ENCODE assay signal across 20 cellular contexts in genomic region chr15:100765458-100766224, GRCh38.
A peak's percentile ranks its signal among the peaks of the same experiment; 100 is the strongest.
DNase-seq lines count a peak whose midpoint lies in the region; ATAC-seq, FAIRE-seq and TF ChIP-seq lines count a peak whose summit lies in the region.
"Had no signal": no experiment of that assay in that cellular context is flagged by ENCODE, and none has a peak within 500 bp of the region (broad histone marks: within the 10 kb centered on the region; RNA-seq: fewer than 3 reads in every experiment).

No MANE protein-coding gene starts in this region.

- no peaks in the 10 kb centered on the region for H3K36me3 Mint-ChIP-seq in neural progenitor cell
- no peaks in the 10 kb centered on the region for H3K36me3 Mint-ChIP-seq in stimulated activated naive B cell treated with anti-CD40 and anti-IgM and Interleukin-4, amounts not matched to agents 10 μg/mL and 1 μg/mL and 100 μg/mL, for 72 hours
- H3K36me3 Mint-ChIP-seq in activated T-helper 2 cell treated with anti-CD3 and anti-CD28 coated beads, Interferon-gamma antibody, Interleukin-2, Interleukin-4, amounts not matched to agents 10 μg/mL and 5 μg/mL and 100 μg/mL, durations not matched to agents 14 hours and 24 hours and 36 hours (ENCODE audit: low read depth) = no peaks in the 10 kb centered on the region

- H4K8ac ChIP-seq in H1 (ENCODE audit: extremely low read depth, insufficient read depth, low read length) = no peak overlapping the region

- TF ChIP-seq RAD21 in H1 (IDR thresholded peaks at IDR 0.05 in 1 of 2, conservative IDR thresholded peaks at IDR 0.05 in 1 of 2; ENCODE audit: low read depth in 2 of 2, low read length in 2 of 2) = no peak

- TF ChIP-seq POLR2A in H1 (IDR thresholded peaks at IDR 0.05; ENCODE audit: control extremely low read depth in 1 of 2, low read depth in 2 of 2, low read length in 2 of 2) = no peak

- 89% methylated on average over 14 of the region's 24 CpGs; no CpG with 5 or more reads in 1 of the 2 experiments for WGBS in H1 (ENCODE audit: extremely low coverage in 1 of 2, insufficient coverage in 1 of 2, insufficient read length in 1 of 2, insufficient replicate concordance in 2 of 2, low coverage in 1 of 2, low lambda C conversion rate in 2 of 2, missing lambda C conversion rate in 1 of 2), 2 experiments

- H3K4me1 ChIP-seq in Panc1 (ENCODE audit: control insufficient read depth, insufficient read depth, low read length) = peaks cover 20% of the 10 kb centered on the region
- H3K4me1 ChIP-seq in H1 (replicated peaks in 1 of 4; ENCODE audit: control insufficient read depth in 3 of 4, insufficient read depth in 4 of 4, low read length in 3 of 4) = peaks cover 0 to 3% (median 0%) of the 10 kb centered on the region in 4 experiments; a peak in 1 of 7 replicates
- H3K4me1 ChIP-seq in neural progenitor cell = peaks cover 16% of the 10 kb centered on the region

- H4K5ac ChIP-seq in H1 (ENCODE audit: insufficient read length, low read depth, low read length) = no peak overlapping the region

- H3K36me3 ChIP-seq in Panc1 (ENCODE audit: control insufficient read depth, insufficient read depth, low read length) (no peaks in the 10 kb centered on the region), H1 (ENCODE audit: control insufficient read depth in 2 of 4, insufficient read depth in 4 of 4, low read length in 3 of 4) (no peaks in the 10 kb centered on the region), neural progenitor cell (no peaks in the 10 kb centered on the region)
- H3K36me3 ChIP-seq: BLaER1, tibial nerve had no signal

- CTCF ChIA-PET in Panc1 (lab: Charles Lee) = no interaction called here
- CTCF ChIA-PET in H1 (lab: Charles Lee; ENCODE audit: partially characterized antibody) = interaction anchor here (0.6 to 1.9 kb wide), 10 partner anchors 11 to 364 kb away, joined by 3 to 9 read pairs (median 3); no protein-coding TSS in a partner anchor

- 0 out of 2 replicates have a peak overlapping the region, but pooled peaks have one; percentile 61 for H2BK15ac ChIP-seq in H1 (ENCODE audit: low read length)

- in situ Hi-C loops in Panc1 (cut with HindIII; ENCODE audit: low pct_unique_long_range_greater_than_20kb, low sequenced_read_pairs) = no loop called here

- H4K91ac ChIP-seq in H1 (replicated peaks; ENCODE audit: insufficient read length, low read length) = no peak overlapping the region

- no peak overlapping the region for H3K4ac ChIP-seq in H1 (replicated peaks; ENCODE audit: insufficient read length, low read depth, low read length)

- no peak for FAIRE-seq in H1 (lab: Jason Lieb, UNC)

- H3K79me2 ChIP-seq in H1 (ENCODE audit: control insufficient read depth in 1 of 2, insufficient read depth in 2 of 2, low read length in 2 of 2) = no peaks in the 10 kb centered on the region
- H3K79me2 ChIP-seq in neural progenitor cell (ENCODE audit: low read depth) = no peaks in the 10 kb centered on the region

- BruUV-seq in Panc1 (replicated peaks; lab: Mats Ljungman, UMichigan) = no TSS peak

- TF ChIP-seq EP300 in H1 (IDR thresholded peaks at IDR 0.05; ENCODE audit: borderline replicate concordance in 1 of 2, low read depth in 2 of 2, low read length in 2 of 2) = no peak

- no peak overlapping the region for H3K4me3 Mint-ChIP-seq in neural progenitor cell
- H3K4me3 Mint-ChIP-seq in stimulated activated naive B cell treated with anti-CD40 and anti-IgM and Interleukin-4, amounts not matched to agents 10 μg/mL and 1 μg/mL and 100 μg/mL, for 72 hours = no peak overlapping the region
- no peak overlapping the region for H3K4me3 Mint-ChIP-seq in activated T-helper 2 cell treated with anti-CD3 and anti-CD28 coated beads, Interferon-gamma antibody, Interleukin-2, Interleukin-4, amounts not matched to agents 10 μg/mL and 5 μg/mL and 100 μg/mL, durations not matched to agents 14 hours and 24 hours and 36 hours (ENCODE audit: low read depth)
- H3K4me3 Mint-ChIP-seq: activated naive CD4-positive, alpha-beta T cell treated with anti-CD3 and anti-CD28 coated beads for 36 hours; T-helper 2 cell treated with Interferon-gamma antibody and Interleukin-4, amounts not matched to agents 5 μg/mL and 100 μg/mL, for 36 hours had no signal

- H3K27ac Mint-ChIP-seq in neural progenitor cell = no peak overlapping the region
- H3K27ac Mint-ChIP-seq in stimulated activated naive B cell treated with anti-CD40 and anti-IgM and Interleukin-4, amounts not matched to agents 10 μg/mL and 1 μg/mL and 100 μg/mL, for 72 hours = no peak overlapping the region
- H3K27ac Mint-ChIP-seq in activated T-helper 2 cell treated with anti-CD3 and anti-CD28 coated beads, Interferon-gamma antibody, Interleukin-2, Interleukin-4, amounts not matched to agents 10 μg/mL and 5 μg/mL and 100 μg/mL, durations not matched to agents 14 hours and 24 hours and 36 hours = no peak overlapping the region
- H3K27ac Mint-ChIP-seq: activated naive CD4-positive, alpha-beta T cell treated with anti-CD3 and anti-CD28 coated beads for 36 hours; T-helper 2 cell treated with Interferon-gamma antibody and Interleukin-4, amounts not matched to agents 5 μg/mL and 100 μg/mL, for 36 hours had no signal

- peak overlapping the region; percentile 35 for H3K27ac ChIP-seq in Panc1 (ENCODE audit: low read length)
- H3K27ac ChIP-seq in H1 (ENCODE audit: low read depth, low read length) = no peak overlapping the region
- no peak overlapping the region for H3K27ac ChIP-seq in neural progenitor cell
- H3K27ac ChIP-seq: BLaER1, epithelial cell of prostate, tibial nerve had no signal

- H3K23ac ChIP-seq in H1 (ENCODE audit: insufficient read length) = no peak overlapping the region

- H3K27me3 Mint-ChIP-seq in neural progenitor cell (ENCODE audit: insufficient read depth, low read depth) = peaks cover 7% of the 10 kb centered on the region
- peaks cover 21 to 38% of the 10 kb centered on the region in 2 donors for H3K27me3 Mint-ChIP-seq in stimulated activated naive B cell treated with anti-CD40 and anti-IgM and Interleukin-4, amounts not matched to agents 10 μg/mL and 1 μg/mL and 100 μg/mL, for 72 hours
- peaks cover 16% of the 10 kb centered on the region for H3K27me3 Mint-ChIP-seq in activated T-helper 2 cell treated with anti-CD3 and anti-CD28 coated beads, Interferon-gamma antibody, Interleukin-2, Interleukin-4, amounts not matched to agents 10 μg/mL and 5 μg/mL and 100 μg/mL, durations not matched to agents 14 hours and 24 hours and 36 hours (ENCODE audit: low read depth)

- H3K18ac ChIP-seq in H1 (ENCODE audit: extremely low read depth, low read length) = no peak overlapping the region

- no peaks in the 10 kb centered on the region for H3K23me2 ChIP-seq in H1 (ENCODE audit: low read depth, low read length)

- no peak overlapping the region for H3K4me2 ChIP-seq in H1 (ENCODE audit: insufficient read depth in 1 of 2, low read depth in 2 of 2, low read length in 2 of 2)
- H3K4me2 ChIP-seq in neural progenitor cell = peak overlapping the region; percentile 62
- H3K4me2 ChIP-seq: BLaER1 had no signal

- H2AFZ ChIP-seq in H1 (ENCODE audit: low read length) = no peak overlapping the region
- no peak overlapping the region for H2AFZ ChIP-seq in neural progenitor cell (replicated peaks)

- no peaks in the 10 kb centered on the region for H3K9me3 ChIP-seq in Panc1 (ENCODE audit: control insufficient read depth, insufficient read depth, low read depth, low read length)
- no peaks in the 10 kb centered on the region for H3K9me3 ChIP-seq in H1 (ENCODE audit: insufficient read depth in 2 of 2, low read depth in 1 of 2, low read length in 1 of 2)
- H3K9me3 ChIP-seq in neural progenitor cell (ENCODE audit: low read depth) = no peaks in the 10 kb centered on the region
- H3K9me3 ChIP-seq: tibial nerve had no signal

- no peak overlapping the region for H2BK20ac ChIP-seq in H1 (ENCODE audit: low read length)

- no peak overlapping the region for H2AK5ac ChIP-seq in H1 (ENCODE audit: low read depth, low read length)

- POLR2A ChIA-PET in Panc1 (lab: Charles Lee) = no interaction called here
- POLR2A ChIA-PET in H1 (lab: Charles Lee; ENCODE audit: partially characterized antibody) = interaction anchor here (1.0 to 1.2 kb wide), 2 partner anchors 11 to 111 kb away, joined by 4 read pairs; no protein-coding TSS in a partner anchor

- DNase-seq in GM10266 (ENCODE audit: extremely low spot score) = peak; percentile 2
- DNase-seq in Panc1 (ENCODE audit: low read depth, low spot score) = no peak
- no peak for DNase-seq in H1 (ENCODE audit: low read depth in 1 of 2, low spot score in 2 of 2)
- no peak for DNase-seq in neural progenitor cell (ENCODE audit: low spot score)
- DNase-seq in stimulated activated naive B cell treated with anti-CD40 and anti-IgM and Interleukin-4, amounts not matched to agents 10 μg/mL and 1 μg/mL and 100 μg/mL, for 72 hours = no peak
- no peak for DNase-seq in DMS79 treated with DMSO at 0.1 percent for 48 hours (lab: John Stamatoyannopoulos, UW)
- no peak for DNase-seq in T-helper 2 cell
- DNase-seq in activated T-helper 2 cell treated with anti-CD3 and anti-CD28 coated beads, Interferon-gamma antibody, Interleukin-2, Interleukin-4, amounts not matched to agents 10 μg/mL and 5 μg/mL and 100 μg/mL, durations not matched to agents 14 hours and 24 hours and 36 hours (ENCODE audit: low spot score) = no peak
- DNase-seq: activated CD4-positive, alpha-beta T cell treated with anti-CD3 and anti-CD28 coated beads for 4 hours; activated naive CD4-positive, alpha-beta T cell treated with anti-CD3 and anti-CD28 coated beads for 36 hours; dermis blood vessel endothelial cell; GF-D8; HCEC 1CT; NCI-H1436; NK-92 treated with Interleukin-12 subunit alpha and Interleukin-12 subunit beta, amount 100 ng/mL, for 24 hours; stimulated activated naive CD4-positive, alpha-beta T cell treated with Interleukin-2 at 50 U/mL for 16 hours had no signal

- intact Hi-C loops in Panc1 (cut with micrococcal nuclease; ENCODE audit: unreplicated experiment) = no loop called here
- intact Hi-C loops in activated T-helper 2 cell treated with anti-CD3 and anti-CD28 coated beads, Interferon-gamma antibody, Interleukin-2, Interleukin-4, amounts not matched to agents 10 μg/mL and 5 μg/mL and 100 μg/mL, durations not matched to agents 14 hours and 24 hours and 36 hours (cut with micrococcal nuclease) = no loop called here

- H2BK12ac ChIP-seq in H1 (ENCODE audit: low read depth, low read length) = no peak overlapping the region

- no peak overlapping the region for H2BK5ac ChIP-seq in H1 (ENCODE audit: low read depth, low read length)

- no peaks in the 10 kb centered on the region for H3K9me3 Mint-ChIP-seq in neural progenitor cell
- H3K9me3 Mint-ChIP-seq in stimulated activated naive B cell treated with anti-CD40 and anti-IgM and Interleukin-4, amounts not matched to agents 10 μg/mL and 1 μg/mL and 100 μg/mL, for 72 hours = no peaks in the 10 kb centered on the region
- no peaks in the 10 kb centered on the region for H3K9me3 Mint-ChIP-seq in activated T-helper 2 cell treated with anti-CD3 and anti-CD28 coated beads, Interferon-gamma antibody, Interleukin-2, Interleukin-4, amounts not matched to agents 10 μg/mL and 5 μg/mL and 100 μg/mL, durations not matched to agents 14 hours and 24 hours and 36 hours
- H3K9me3 Mint-ChIP-seq: activated naive CD4-positive, alpha-beta T cell treated with anti-CD3 and anti-CD28 coated beads for 36 hours; T-helper 2 cell treated with Interferon-gamma antibody and Interleukin-4, amounts not matched to agents 5 μg/mL and 100 μg/mL, for 36 hours had no signal

- H3K4me3 ChIP-seq in Panc1 (ENCODE audit: low read depth in 2 of 2, low read length in 2 of 2) = no peak overlapping the region
- H3K4me3 ChIP-seq in H1 (ENCODE audit: extremely low read depth in 1 of 4, insufficient read depth in 2 of 4, low read depth in 3 of 4, low read length in 4 of 4) = no peak overlapping the region
- H3K4me3 ChIP-seq in neural progenitor cell = no peak overlapping the region
- H3K4me3 ChIP-seq: BLaER1, tibial nerve had no signal

- no peaks in the 10 kb centered on the region for H3K79me1 ChIP-seq in H1 (ENCODE audit: low read depth, low read length)

- H3K27me3 ChIP-seq in Panc1 (ENCODE audit: control insufficient read depth, insufficient read depth, low read length) = no peaks in the 10 kb centered on the region
- H3K27me3 ChIP-seq in H1 (replicated peaks in 1 of 4; ENCODE audit: control insufficient read depth in 3 of 4, extremely low read depth in 1 of 4, insufficient read depth in 3 of 4, low read length in 3 of 4) = no peaks in the 10 kb centered on the region
- no peaks in the 10 kb centered on the region for H3K27me3 ChIP-seq in neural progenitor cell
- H3K27me3 ChIP-seq: tibial nerve had no signal

- H3K14ac ChIP-seq in H1 (ENCODE audit: insufficient read length) = no peak overlapping the region

- no peaks in the 10 kb centered on the region for H3F3A ChIP-seq in neural progenitor cell (ENCODE audit: low read depth)

- no peak for ATAC-seq in Panc1
- ATAC-seq in stimulated activated naive B cell treated with anti-CD40 and anti-IgM and Interleukin-4, amounts not matched to agents 10 μg/mL and 1 μg/mL and 100 μg/mL, for 72 hours (replicated peaks) = no peak

- H3K9ac ChIP-seq in H1 (replicated peaks in 1 of 4; ENCODE audit: extremely low read depth in 1 of 4, low read depth in 3 of 4, low read length in 3 of 4) (no peak overlapping the region), neural progenitor cell (no peak overlapping the region)
- H3K9ac ChIP-seq: BLaER1 had no signal

- H3K4me1 Mint-ChIP-seq in neural progenitor cell = peaks cover 15% of the 10 kb centered on the region
- H3K4me1 Mint-ChIP-seq in stimulated activated naive B cell treated with anti-CD40 and anti-IgM and Interleukin-4, amounts not matched to agents 10 μg/mL and 1 μg/mL and 100 μg/mL, for 72 hours = no peaks in the 10 kb centered on the region
- H3K4me1 Mint-ChIP-seq in activated T-helper 2 cell treated with anti-CD3 and anti-CD28 coated beads, Interferon-gamma antibody, Interleukin-2, Interleukin-4, amounts not matched to agents 10 μg/mL and 5 μg/mL and 100 μg/mL, durations not matched to agents 14 hours and 24 hours and 36 hours (ENCODE audit: low read depth) = peaks cover 12% of the 10 kb centered on the region

- no peak overlapping the region for H3K56ac ChIP-seq in H1 (replicated peaks; ENCODE audit: insufficient read length, low read depth, low read length)

- H4K20me1 ChIP-seq in H1 (replicated peaks in 1 of 2; ENCODE audit: control insufficient read depth in 1 of 2, insufficient read depth in 2 of 2, low read length in 2 of 2) = no peaks in the 10 kb centered on the region
- no peaks in the 10 kb centered on the region for H4K20me1 ChIP-seq in neural progenitor cell (ENCODE audit: low read depth)
- H4K20me1 ChIP-seq: BLaER1 had no signal

- no peak overlapping the region for H2BK120ac ChIP-seq in H1 (replicated peaks; ENCODE audit: low read depth, low read length)

- TF ChIP-seq CTCF in GM10266 (IDR thresholded peaks at IDR 0.05; ENCODE audit: control insufficient read depth, insufficient read depth, low read depth, missing control alignments) (no peak), Panc1 (IDR thresholded peaks at IDR 0.05) (no peak), H1 (IDR thresholded peaks at IDR 0.05; ENCODE audit: control extremely low read depth in 1 of 3, insufficient read depth in 1 of 3, low read depth in 1 of 3, low read length in 3 of 3) (no peak), neural progenitor cell (IDR thresholded peaks at IDR 0.05) (no peak)
